ENCODE assay signal across 8 cellular contexts in genomic region chr1:151312439-151313225, GRCh38. TPM values are rescaled to one million over a fixed set of nuclear protein-coding genes. Genes with fewer than 3 reads are reported as not detected.
DNase-seq lines count a peak whose midpoint lies in the region; ATAC-seq, FAIRE-seq and TF ChIP-seq lines count a peak whose summit lies in the region.
"Had no signal": no experiment of that assay in that cellular context is flagged by ENCODE, and none has a peak within 500 bp of the region (broad histone marks: within the 10 kb centered on the region; RNA-seq: fewer than 3 reads in every experiment).

No MANE protein-coding gene starts in this region.

- no peaks in the 10 kb centered on the region; the same call in none of the 2 replicates for H3K27me3 Mint-ChIP-seq in HFFc6 (ENCODE audit: insufficient read depth)
- no peaks in the 10 kb centered on the region for H3K27me3 Mint-ChIP-seq in activated T-helper 2 cell treated with anti-CD3 and anti-CD28 coated beads, Interferon-gamma antibody, Interleukin-2, Interleukin-4, amounts not matched to agents 10 μg/mL and 5 μg/mL and 100 μg/mL, durations not matched to agents 14 hours and 24 hours and 36 hours (ENCODE audit: low read depth)
- H3K27me3 Mint-ChIP-seq in stimulated activated naive CD8-positive, alpha-beta T cell treated with anti-CD3 and anti-CD28 coated beads, Interleukin-15, amount 100 ng/mL, for 72 hours: no peaks in the 10 kb centered on the region

- H3K4me3 ChIP-seq in fibroblast of pulmonary artery (replicated peaks; ENCODE audit: low read depth, low read length): no peak overlapping the region

- H3K27ac Mint-ChIP-seq in HFFc6: peak overlapping the region; percentile 95
- peak overlapping the region; percentile 97 for H3K27ac Mint-ChIP-seq in activated T-helper 2 cell treated with anti-CD3 and anti-CD28 coated beads, Interferon-gamma antibody, Interleukin-2, Interleukin-4, amounts not matched to agents 10 μg/mL and 5 μg/mL and 100 μg/mL, durations not matched to agents 14 hours and 24 hours and 36 hours
- H3K27ac Mint-ChIP-seq in stimulated activated naive CD8-positive, alpha-beta T cell treated with anti-CD3 and anti-CD28 coated beads, Interleukin-15, amount 100 ng/mL, for 72 hours: peak overlapping the region; percentile 97 to 99

- H3K36me3 Mint-ChIP-seq in HFFc6 (ENCODE audit: low read depth): peaks cover 50% of the 10 kb centered on the region
- H3K36me3 Mint-ChIP-seq in activated T-helper 2 cell treated with anti-CD3 and anti-CD28 coated beads, Interferon-gamma antibody, Interleukin-2, Interleukin-4, amounts not matched to agents 10 μg/mL and 5 μg/mL and 100 μg/mL, durations not matched to agents 14 hours and 24 hours and 36 hours (ENCODE audit: low read depth): peaks cover 74% of the 10 kb centered on the region

- DNase-seq in HFFc6 (no peak), fibroblast of pulmonary artery (ENCODE audit: low read depth) (peak; percentile 20), frontal cortex (ENCODE audit: low spot score in 2 of 2) (no peak), NCI-H146 (lab: John Stamatoyannopoulos, UW) (no peak)
- no peak for DNase-seq in activated T-helper 2 cell treated with anti-CD3 and anti-CD28 coated beads, Interferon-gamma antibody, Interleukin-2, Interleukin-4, amounts not matched to agents 10 μg/mL and 5 μg/mL and 100 μg/mL, durations not matched to agents 14 hours and 24 hours and 36 hours (ENCODE audit: low spot score)
- DNase-seq in stimulated activated naive CD8-positive, alpha-beta T cell treated with anti-CD3 and anti-CD28 coated beads, Interleukin-15, amount 100 ng/mL, for 72 hours: no peak
- DNase-seq: NCI-H1092 had no signal

- peaks cover 61% of the 10 kb centered on the region for H3K4me1 Mint-ChIP-seq in HFFc6 (ENCODE audit: low read depth)
- peaks cover 21% of the 10 kb centered on the region for H3K4me1 Mint-ChIP-seq in activated T-helper 2 cell treated with anti-CD3 and anti-CD28 coated beads, Interferon-gamma antibody, Interleukin-2, Interleukin-4, amounts not matched to agents 10 μg/mL and 5 μg/mL and 100 μg/mL, durations not matched to agents 14 hours and 24 hours and 36 hours (ENCODE audit: low read depth)
- peaks cover 50% of the 10 kb centered on the region for H3K4me1 Mint-ChIP-seq in stimulated activated naive CD8-positive, alpha-beta T cell treated with anti-CD3 and anti-CD28 coated beads, Interleukin-15, amount 100 ng/mL, for 72 hours

- no peaks in the 10 kb centered on the region for H3K9me3 Mint-ChIP-seq in HFFc6
- no peaks in the 10 kb centered on the region for H3K9me3 Mint-ChIP-seq in activated T-helper 2 cell treated with anti-CD3 and anti-CD28 coated beads, Interferon-gamma antibody, Interleukin-2, Interleukin-4, amounts not matched to agents 10 μg/mL and 5 μg/mL and 100 μg/mL, durations not matched to agents 14 hours and 24 hours and 36 hours
- H3K9me3 Mint-ChIP-seq in stimulated activated naive CD8-positive, alpha-beta T cell treated with anti-CD3 and anti-CD28 coated beads, Interleukin-15, amount 100 ng/mL, for 72 hours: no peaks in the 10 kb centered on the region

- 0 out of 2 replicates have a peak, but pooled peaks have one; percentile 0 for TF ChIP-seq CTCF in HFFc6 (IDR thresholded peaks at IDR 0.05)
- TF ChIP-seq CTCF in fibroblast of pulmonary artery (IDR thresholded peaks at IDR 0.05; ENCODE audit: low read length, missing control alignments): no peak

- peak overlapping the region; percentile 49; the same call in 1 of the 2 replicates for H3K4me3 Mint-ChIP-seq in HFFc6
- H3K4me3 Mint-ChIP-seq in activated T-helper 2 cell treated with anti-CD3 and anti-CD28 coated beads, Interferon-gamma antibody, Interleukin-2, Interleukin-4, amounts not matched to agents 10 μg/mL and 5 μg/mL and 100 μg/mL, durations not matched to agents 14 hours and 24 hours and 36 hours (ENCODE audit: low read depth): no peak overlapping the region
- H3K4me3 Mint-ChIP-seq in stimulated activated naive CD8-positive, alpha-beta T cell treated with anti-CD3 and anti-CD28 coated beads, Interleukin-15, amount 100 ng/mL, for 72 hours: no peak overlapping the region

- intact Hi-C loops in activated T-helper 2 cell treated with anti-CD3 and anti-CD28 coated beads, Interferon-gamma antibody, Interleukin-2, Interleukin-4, amounts not matched to agents 10 μg/mL and 5 μg/mL and 100 μg/mL, durations not matched to agents 14 hours and 24 hours and 36 hours (cut with micrococcal nuclease): loop anchor here (1.0 kb wide), 1 partner anchor 15 kb away; the partner anchor contains the start of gene PI4KB

- no peak for FAIRE-seq in frontal cortex (lab: Jason Lieb, UNC)

- no peak for ATAC-seq in stimulated activated naive CD8-positive, alpha-beta T cell treated with anti-CD3 and anti-CD28 coated beads, Interleukin-15, amount 100 ng/mL, for 72 hours
- no peak for ATAC-seq in GM21576 (IDR thresholded peaks at IDR 0.05; ENCODE audit: unreplicated experiment)

RNA-seq across cellular contexts. Expression of gene PI4KB, which starts 14.6 kb away (rescaled TPM):
- total RNA-seq in HFFc6 (2021; fragmentation: NEBNext Ultra II Directional; extraction: Animal tissue kit (Norgen Biotek cat#: 25700)): 10 to 100 TPM; 63.6 to 73.0 (median 70.0) TPM
- total RNA-seq in activated T-helper 2 cell treated with anti-CD3 and anti-CD28 coated beads, Interferon-gamma antibody, Interleukin-2, Interleukin-4, amounts not matched to agents 10 μg/mL and 5 μg/mL and 100 μg/mL, durations not matched to agents 14 hours and 24 hours and 36 hours: 53.6 and 57.3 TPM in 2 replicates
- 28.5 TPM for total RNA-seq in frontal cortex

RNA-seq across cellular contexts. Expression of gene ZNF687, which starts 30.5 kb away (rescaled TPM):
- total RNA-seq in HFFc6 (2021; fragmentation: NEBNext Ultra II Directional; extraction: Animal tissue kit (Norgen Biotek cat#: 25700)): 10 to 100 TPM; 14.6 to 18.3 (median 15.9) TPM
- total RNA-seq in activated T-helper 2 cell treated with anti-CD3 and anti-CD28 coated beads, Interferon-gamma antibody, Interleukin-2, Interleukin-4, amounts not matched to agents 10 μg/mL and 5 μg/mL and 100 μg/mL, durations not matched to agents 14 hours and 24 hours and 36 hours: 25.0 and 25.3 TPM in 2 replicates
- total RNA-seq in frontal cortex: 4.9 TPM

RNA-seq across cellular contexts. Expression of gene RFX5, which starts 34.4 kb away (rescaled TPM):
- 10 to 100 TPM; 32.1 to 39.0 (median 35.7) TPM for total RNA-seq in HFFc6 (2021; fragmentation: NEBNext Ultra II Directional; extraction: Animal tissue kit (Norgen Biotek cat#: 25700))
- total RNA-seq in activated T-helper 2 cell treated with anti-CD3 and anti-CD28 coated beads, Interferon-gamma antibody, Interleukin-2, Interleukin-4, amounts not matched to agents 10 μg/mL and 5 μg/mL and 100 μg/mL, durations not matched to agents 14 hours and 24 hours and 36 hours: 68.9 and 85.5 TPM in 2 replicates
- 14.3 TPM for total RNA-seq in frontal cortex

RNA-seq across cellular contexts. Expression of gene PSMD4, which starts 58.1 kb away (rescaled TPM):
- 100 to 1,000 TPM; 194 to 228 (median 217) TPM for total RNA-seq in HFFc6 (2021; fragmentation: NEBNext Ultra II Directional; extraction: Animal tissue kit (Norgen Biotek cat#: 25700))
- 271 and 280 TPM in 2 replicates for total RNA-seq in activated T-helper 2 cell treated with anti-CD3 and anti-CD28 coated beads, Interferon-gamma antibody, Interleukin-2, Interleukin-4, amounts not matched to agents 10 μg/mL and 5 μg/mL and 100 μg/mL, durations not matched to agents 14 hours and 24 hours and 36 hours
- total RNA-seq in frontal cortex: 110 TPM

RNA-seq across cellular contexts. Expression of gene SELENBP1, which starts 59.9 kb away (rescaled TPM):
- 10 to 100 TPM; 11.2 to 15.6 (median 14.6) TPM for total RNA-seq in HFFc6 (2021; fragmentation: NEBNext Ultra II Directional; extraction: Animal tissue kit (Norgen Biotek cat#: 25700))
- not detected in 2 replicates for total RNA-seq in activated T-helper 2 cell treated with anti-CD3 and anti-CD28 coated beads, Interferon-gamma antibody, Interleukin-2, Interleukin-4, amounts not matched to agents 10 μg/mL and 5 μg/mL and 100 μg/mL, durations not matched to agents 14 hours and 24 hours and 36 hours
- 6.5 TPM for total RNA-seq in frontal cortex
